In genomic region chr5:130875673-130876072, GRCh38 we compare ENCODE assay signal across 4 cellular contexts.
"Had no signal": no experiment of that assay in that cellular context is flagged by ENCODE, and none has a peak within 500 bp of the region (broad histone marks: within the 10 kb centered on the region; RNA-seq: fewer than 3 reads in every experiment).

No MANE protein-coding gene starts in this region.

- H3K4me2 ChIP-seq: GM23338 had no signal

- H3K27ac Mint-ChIP-seq: GM23338, H9 had no signal

- H2AFZ ChIP-seq: GM23338 had no signal

- DNase-seq: H9, HCEC 1CT, IMR-90 had no signal

- ATAC-seq: GM23338 had no signal

- H3K4me3 Mint-ChIP-seq: GM23338, H9 had no signal

- H3K4me3 ChIP-seq: GM23338 had no signal
